19 cellular contexts compared by ENCODE assay signal in genomic region chr16:4933871-4934395, GRCh38. TPM values are rescaled to one million over a fixed set of nuclear protein-coding genes. Genes with fewer than 3 reads are reported as not detected.
A peak's percentile ranks its signal among the peaks of the same experiment; 100 is the strongest.
DNase-seq lines count a peak whose midpoint lies in the region; ATAC-seq and TF ChIP-seq lines count a peak whose summit lies in the region.
"Had no signal": no experiment of that assay in that cellular context is flagged by ENCODE, and none has a peak within 500 bp of the region (broad histone marks: within the 10 kb centered on the region; RNA-seq: fewer than 3 reads in every experiment).

No MANE protein-coding gene starts in this region.

- H3K9me3 ChIP-seq in endodermal cell (ENCODE audit: control insufficient read depth, low read length) (no peaks in the 10 kb centered on the region), hepatocyte (ENCODE audit: low read depth) (no peaks in the 10 kb centered on the region)
- H3K9me3 ChIP-seq: SJCRH30 had no signal

- H3K36me3 Mint-ChIP-seq in endodermal cell (ENCODE audit: low read depth) (peaks cover 17% of the 10 kb centered on the region), type B pancreatic cell (peaks cover 11% of the 10 kb centered on the region)
- H3K36me3 Mint-ChIP-seq in effector memory CD8-positive, alpha-beta T cell (ENCODE audit: insufficient read depth) = peaks cover 6% of the 10 kb centered on the region

- H3K27ac ChIP-seq in RWPE1 (peak overlapping the region; percentile 100), endodermal cell (ENCODE audit: low read depth, low read length) (no peak overlapping the region), hepatocyte (no peak overlapping the region)
- H3K27ac ChIP-seq: SJCRH30 had no signal

- peak overlapping the region; percentile 92 for H3K4me2 ChIP-seq in hepatocyte

- DNase-seq in RWPE1 (ENCODE audit: low spot score) (no peak), endodermal cell (peak; percentile 43), hepatocyte (ENCODE audit: low spot score) (no peak), type B pancreatic cell (ENCODE audit: extremely low spot score, unreplicated experiment) (no peak), iPS-NIHi11 (ENCODE audit: low spot score) (no peak)
- no peak for DNase-seq in effector memory CD8-positive, alpha-beta T cell
- DNase-seq: C1 segment of cervical spinal cord, DMS79 treated with DMSO at 0.1 percent for 48 hours, H7, HFFc6, KG1, NCI-H1105 treated with DMSO at 0.1 percent for 48 hours, NCI-H1694 treated with DMSO at 0.1 percent for 48 hours, NCI-H2227 treated with DMSO at 0.1 percent for 48 hours, NCI-H510A treated with DMSO at 0.1 percent for 48 hours, NCI-H82, PC-3, SJCRH30 had no signal

- H3K27me3 ChIP-seq in endodermal cell (ENCODE audit: control insufficient read depth, insufficient read depth, low read length, poor library complexity, severe bottlenecking) = no peaks in the 10 kb centered on the region
- no peaks in the 10 kb centered on the region for H3K27me3 ChIP-seq in hepatocyte

- POLR2A ChIA-PET in RWPE1 (lab: Yijun Ruan, JAX; ENCODE audit: low non-redundant PET) = no interaction called here

- H3K4me3 ChIP-seq in endodermal cell (ENCODE audit: low read length) (no peak overlapping the region), hepatocyte (no peak overlapping the region)
- H3K4me3 ChIP-seq: SJCRH30 had no signal

- H3K27ac Mint-ChIP-seq in endodermal cell = no peak overlapping the region
- peak overlapping the region; percentile 78 for H3K27ac Mint-ChIP-seq in type B pancreatic cell
- no peak overlapping the region for H3K27ac Mint-ChIP-seq in effector memory CD8-positive, alpha-beta T cell
- H3K27ac Mint-ChIP-seq: HFFc6 had no signal

- CTCF ChIA-PET in RWPE1 (lab: Yijun Ruan, JAX) = interaction anchor here (0.8 kb wide), 1 partner anchor 58 kb away, joined by 3 read pairs; no protein-coding TSS in a partner anchor

- H3K27me3 Mint-ChIP-seq in endodermal cell (ENCODE audit: insufficient read depth) = no peaks in the 10 kb centered on the region
- H3K27me3 Mint-ChIP-seq in type B pancreatic cell = peaks cover 45% of the 10 kb centered on the region
- peaks cover 47 to 81% of the 10 kb centered on the region in 2 donors for H3K27me3 Mint-ChIP-seq in effector memory CD8-positive, alpha-beta T cell

- H4K20me1 ChIP-seq in hepatocyte (ENCODE audit: insufficient read depth, poor library complexity, severe bottlenecking) = peaks cover 2% of the 10 kb centered on the region

- H3K4me1 ChIP-seq in endodermal cell (ENCODE audit: control insufficient read depth, insufficient read depth, low read length) (no peaks in the 10 kb centered on the region), hepatocyte (ENCODE audit: insufficient read depth) (peaks cover 13% of the 10 kb centered on the region)
- H3K4me1 ChIP-seq: SJCRH30 had no signal

- H3K36me3 ChIP-seq in endodermal cell (ENCODE audit: control insufficient read depth, insufficient read depth, low read length) (no peaks in the 10 kb centered on the region), hepatocyte (replicated peaks; ENCODE audit: insufficient read depth, low read depth) (no peaks in the 10 kb centered on the region)
- H3K36me3 ChIP-seq: SJCRH30 had no signal

- no peak overlapping the region for H2AFZ ChIP-seq in hepatocyte

- H3K79me2 ChIP-seq in hepatocyte = peaks cover 56% of the 10 kb centered on the region

- peaks cover 2% of the 10 kb centered on the region for H3K4me1 Mint-ChIP-seq in endodermal cell
- H3K4me1 Mint-ChIP-seq in type B pancreatic cell (ENCODE audit: unreplicated experiment) = peaks cover 10% of the 10 kb centered on the region
- H3K4me1 Mint-ChIP-seq in effector memory CD8-positive, alpha-beta T cell (ENCODE audit: low read depth in 2 of 2) = peaks cover 0 to 8% of the 10 kb centered on the region in 2 donors

- no peaks in the 10 kb centered on the region for H3K9me2 ChIP-seq in hepatocyte (replicated peaks; ENCODE audit: insufficient read depth)

- no peak overlapping the region for H3K4me3 Mint-ChIP-seq in endodermal cell
- H3K4me3 Mint-ChIP-seq in type B pancreatic cell = peak overlapping the region; percentile 92
- H3K4me3 Mint-ChIP-seq in effector memory CD8-positive, alpha-beta T cell = no peak overlapping the region
- H3K4me3 Mint-ChIP-seq: HFFc6 had no signal

- WGBS in endodermal cell (ENCODE audit: insufficient coverage in 1 of 2, insufficient read length in 1 of 2), 2 experiments = 93 to 94% methylated on average over 10 to 15 of the region's 15 CpGs
- 91% methylated on average over 15 of the region's 15 CpGs for WGBS in hepatocyte (ENCODE audit: low lambda C conversion rate, missing lambda C conversion rate)

- H3K9ac ChIP-seq in endodermal cell (ENCODE audit: extremely low read depth, low read length, poor library complexity, severe bottlenecking) = no peak overlapping the region

- no peak for ATAC-seq in effector memory CD8-positive, alpha-beta T cell (replicated peaks)
- ATAC-seq in HG03571 (IDR thresholded peaks at IDR 0.05; ENCODE audit: unreplicated experiment) = no peak
- ATAC-seq: PC-3 had no signal

- H3K9me3 Mint-ChIP-seq in endodermal cell (no peaks in the 10 kb centered on the region), type B pancreatic cell (no peaks in the 10 kb centered on the region)
- H3K9me3 Mint-ChIP-seq in effector memory CD8-positive, alpha-beta T cell = no peaks in the 10 kb centered on the region
- H3K9me3 Mint-ChIP-seq: HFFc6 had no signal

- TF ChIP-seq CTCF in RWPE1 (conservative IDR thresholded peaks at IDR 0.05; ENCODE audit: low read depth) = no peak
- no peak for TF ChIP-seq CTCF in endodermal cell (conservative IDR thresholded peaks at IDR 0.05)
- TF ChIP-seq CTCF in hepatocyte (IDR thresholded peaks at IDR 0.05; ENCODE audit: poor library complexity) = no peak
- TF ChIP-seq CTCF in type B pancreatic cell (conservative IDR thresholded peaks at IDR 0.05) = no peak

RNA-seq across cellular contexts. Expression of gene PPL, which starts 3.0 kb away (rescaled TPM):
- total RNA-seq in endodermal cell (10 to 100 TPM; 37.8 to 48.5 TPM), hepatocyte (29.1 and 32.8 TPM in 2 replicates), type B pancreatic cell (ENCODE audit: low replicate concordance) (142 and 428 TPM in 2 replicates)
- polyA plus RNA-seq in endodermal cell (2013, experiment 1 of 2) = 4.7 TPM
- polyA plus RNA-seq in endodermal cell (2013, experiment 2 of 2) = 3.6 TPM
- polyA plus RNA-seq in hepatocyte = 44.5 and 45.0 TPM in 2 replicates

RNA-seq across cellular contexts. Expression of gene SEC14L5, which starts 24.2 kb away (rescaled TPM):
- total RNA-seq in endodermal cell (under 1 TPM; 0.22 to 0.33 TPM), hepatocyte (0.20 and 3.5 TPM in 2 replicates), type B pancreatic cell (ENCODE audit: low replicate concordance) (0.71 and 0.92 TPM in 2 replicates)
- 0.89 TPM for polyA plus RNA-seq in endodermal cell (2013, experiment 1 of 2)
- 0.37 TPM for polyA plus RNA-seq in endodermal cell (2013, experiment 2 of 2)
- 0.69 and 1.0 TPM in 2 replicates for polyA plus RNA-seq in hepatocyte
- total RNA-seq: HFFc6, PC-3, SJCRH30 had no signal
